In genomic region chr22:34570408-34570807, GRCh38 we compare ENCODE assay signal across 24 cellular contexts.
DNase-seq lines count a peak whose midpoint lies in the region; ATAC-seq, FAIRE-seq and TF ChIP-seq lines count a peak whose summit lies in the region.
"Had no signal": no experiment of that assay in that cellular context is flagged by ENCODE, and none has a peak within 500 bp of the region (broad histone marks: within the 10 kb centered on the region; RNA-seq: fewer than 3 reads in every experiment).

No MANE protein-coding gene starts in this region.

- H3K27ac ChIP-seq in HepG2 (ENCODE audit: extremely low read length, insufficient read depth, low read length), result no peak overlapping the region
- no peak overlapping the region for H3K27ac ChIP-seq in right lobe of liver
- H3K27ac ChIP-seq: 22Rv1, BLaER1 had no signal

- BruUV-seq in HepG2 (replicated peaks; lab: Mats Ljungman, UMichigan), result no TSS peak

- POLR2A ChIA-PET in HepG2 (lab: Yijun Ruan, JAX), result no interaction called here

- H3K4me2 ChIP-seq in HepG2 (ENCODE audit: low read depth, low read length), result no peak overlapping the region
- H3K4me2 ChIP-seq: BLaER1 had no signal

- 33% methylated on average over 3 of the region's 3 CpGs for WGBS in HepG2 (ENCODE audit: low lambda C conversion rate)
- 40% methylated on average over 3 of the region's 3 CpGs for WGBS in right lobe of liver (ENCODE audit: insufficient coverage, low coverage, low lambda C conversion rate, missing lambda C conversion rate)

- H3K79me2 ChIP-seq in HepG2 (ENCODE audit: insufficient read depth, low read length), result no peaks in the 10 kb centered on the region

- no peak for TF ChIP-seq POLR2A in HepG2 (IDR thresholded peaks at IDR 0.05; ENCODE audit: insufficient read depth in 1 of 2, low read depth in 2 of 2, low read length in 2 of 2)
- no peak for TF ChIP-seq POLR2A in right lobe of liver (IDR thresholded peaks at IDR 0.05)

- intact Hi-C loops in HepG2 (cut with micrococcal nuclease; ENCODE audit: unreplicated experiment) (no loop called here), right lobe of liver (cut with DNase I) (no loop called here)

- H3K9ac ChIP-seq in HepG2 (ENCODE audit: insufficient read depth, low read depth, low read length), result no peak overlapping the region
- H3K9ac ChIP-seq: BLaER1 had no signal

- DNase-seq in HepG2 (ENCODE audit: low spot score) (no peak), right lobe of liver (no peak), NCI-H69 (lab: John Stamatoyannopoulos, UW) (peak; percentile 26), NCI-H146 treated with DMSO at 0.1 percent for 48 hours (lab: John Stamatoyannopoulos, UW; ENCODE audit: unreplicated experiment) (no peak)
- DNase-seq: ACHN; BE2C; C1 segment of cervical spinal cord; CD4-positive, alpha-beta memory T cell; CD4-positive, CD25-positive, alpha-beta regulatory T cell; CD8-positive, alpha-beta memory T cell; COR-L47; DMS 273 treated with DMSO at 0.1 percent for 48 hours; DMS153; DMS53; DMS79; DND-41; EL; GDM1 had no signal

- no peaks in the 10 kb centered on the region for H3K9me3 ChIP-seq in HepG2 (ENCODE audit: low read length)
- H3K9me3 ChIP-seq in right lobe of liver, result no peaks in the 10 kb centered on the region
- H3K9me3 ChIP-seq: BE2C, BLaER1 had no signal

- TF ChIP-seq EP300 in HepG2 (IDR thresholded peaks at IDR 0.05; ENCODE audit: low read depth in 2 of 2, low read length in 2 of 2), result no peak
- TF ChIP-seq EP300 in HepG2 (CRISPR knock-in tag; IDR thresholded peaks at IDR 0.05; ENCODE audit: borderline replicate concordance), result no peak

- no peak overlapping the region for H2AFZ ChIP-seq in HepG2 (ENCODE audit: low read length)

- CTCF ChIA-PET in HepG2 (lab: Yijun Ruan, JAX; ENCODE audit: low intra/inter-chr PET ratio, low total read pairs), result no interaction called here

- TF ChIP-seq RAD21 in HepG2 (CRISPR knock-in tag; IDR thresholded peaks at IDR 0.05), result no peak

- H4K20me1 ChIP-seq in HepG2 (ENCODE audit: insufficient read depth, low read length), result no peaks in the 10 kb centered on the region
- H4K20me1 ChIP-seq: BLaER1 had no signal

- H3K36me3 ChIP-seq in HepG2 (replicated peaks in 1 of 2; ENCODE audit: control insufficient read depth in 1 of 2, insufficient read depth in 2 of 2, low read length in 2 of 2) (no peaks in the 10 kb centered on the region), right lobe of liver (no peaks in the 10 kb centered on the region)
- H3K36me3 ChIP-seq: BE2C, BLaER1 had no signal

- H3K27me3 ChIP-seq in HepG2 (ENCODE audit: control insufficient read depth in 1 of 2, insufficient read depth in 2 of 2, low read length in 2 of 2), result no peaks in the 10 kb centered on the region; a peak in 2 of 5 replicates
- H3K27me3 ChIP-seq in right lobe of liver, result no peaks in the 10 kb centered on the region
- H3K27me3 ChIP-seq: BE2C, BLaER1 had no signal

- no peaks in the 10 kb centered on the region for H3K4me1 ChIP-seq in HepG2 (ENCODE audit: insufficient read depth, low read length)
- no peaks in the 10 kb centered on the region for H3K4me1 ChIP-seq in right lobe of liver
- H3K4me1 ChIP-seq: BE2C, BLaER1 had no signal

- H3K4me3 ChIP-seq in HepG2 (replicated peaks in 1 of 3; ENCODE audit: insufficient read depth in 1 of 3, low read depth in 2 of 3, low read length in 3 of 3) (no peak overlapping the region), right lobe of liver (no peak overlapping the region)
- H3K4me3 ChIP-seq: BLaER1, GM12878 had no signal

- in situ Hi-C loops in HepG2 (cut with HindIII; ENCODE audit: extremely low pct_ligation_motif_present, low pct_unique_long_range_greater_than_20kb), result no loop called here

- ATAC-seq in HepG2 (no peak), right lobe of liver (no peak), GM19395 (IDR thresholded peaks at IDR 0.05; ENCODE audit: unreplicated experiment) (no peak)
- ATAC-seq: GM12878 had no signal

- FAIRE-seq in HepG2 (lab: Jason Lieb, UNC), result no peak
- FAIRE-seq: GM12878, GM12892, GM18507 had no signal

- no peak for TF ChIP-seq CTCF in HepG2 (CRISPR knock-in tag; IDR thresholded peaks at IDR 0.05)
- TF ChIP-seq CTCF in right lobe of liver (IDR thresholded peaks at IDR 0.05), result no peak

TF ChIP-seq in HepG2, 621 proteins besides CTCF, POLR2A, EP300 and RAD21 (continues in another document):
- TF ChIP-seq ZNF432 (CRISPR knock-in tag; IDR thresholded peaks at IDR 0.05; ENCODE audit: borderline replicate concordance) (no peak), HOXA9 (CRISPR knock-in tag; IDR thresholded peaks at IDR 0.05; ENCODE audit: borderline replicate concordance) (no peak), MAFF (IDR thresholded peaks at IDR 0.05; ENCODE audit: low read depth, low read length) (peak; percentile 51), FOXC1 (CRISPR knock-in tag; IDR thresholded peaks at IDR 0.05; ENCODE audit: borderline replicate concordance) (no peak), ZNF318 (CRISPR knock-in tag; IDR thresholded peaks at IDR 0.05) (no peak), ZNF775 (CRISPR knock-in tag; IDR thresholded peaks at IDR 0.05; ENCODE audit: borderline replicate concordance) (no peak), MAFK (conservative IDR thresholded peaks at IDR 0.05 in 1 of 2, IDR thresholded peaks at IDR 0.05 in 1 of 2; ENCODE audit: low read length in 2 of 2) (peak; percentile 35 to 71; a peak in 3 of 4 replicates)
- TF ChIP-seq, protein P1, sequence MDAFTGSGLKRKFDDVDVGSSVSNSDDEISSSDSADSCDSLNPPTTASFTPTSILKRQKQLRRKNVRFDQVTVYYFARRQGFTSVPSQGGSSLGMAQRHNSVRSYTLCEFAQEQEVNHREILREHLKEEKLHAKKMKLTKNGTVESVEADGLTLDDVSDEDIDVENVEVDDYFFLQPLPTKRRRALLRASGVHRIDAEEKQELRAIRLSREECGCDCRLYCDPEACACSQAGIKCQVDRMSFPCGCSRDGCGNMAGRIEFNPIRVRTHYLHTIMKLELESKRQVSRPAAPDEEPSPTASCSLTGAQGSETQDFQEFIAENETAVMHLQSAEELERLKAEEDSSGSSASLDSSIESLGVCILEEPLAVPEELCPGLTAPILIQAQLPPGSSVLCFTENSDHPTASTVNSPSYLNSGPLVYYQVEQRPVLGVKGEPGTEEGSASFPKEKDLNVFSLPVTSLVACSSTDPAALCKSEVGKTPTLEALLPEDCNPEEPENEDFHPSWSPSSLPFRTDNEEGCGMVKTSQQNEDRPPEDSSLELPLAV (CRISPR knock-in tag; conservative IDR thresholded peaks at IDR 0.05; ENCODE audit: low read depth), result no peak
